1 cellular context compared by ENCODE assay signal in the genomic region with DNA sequence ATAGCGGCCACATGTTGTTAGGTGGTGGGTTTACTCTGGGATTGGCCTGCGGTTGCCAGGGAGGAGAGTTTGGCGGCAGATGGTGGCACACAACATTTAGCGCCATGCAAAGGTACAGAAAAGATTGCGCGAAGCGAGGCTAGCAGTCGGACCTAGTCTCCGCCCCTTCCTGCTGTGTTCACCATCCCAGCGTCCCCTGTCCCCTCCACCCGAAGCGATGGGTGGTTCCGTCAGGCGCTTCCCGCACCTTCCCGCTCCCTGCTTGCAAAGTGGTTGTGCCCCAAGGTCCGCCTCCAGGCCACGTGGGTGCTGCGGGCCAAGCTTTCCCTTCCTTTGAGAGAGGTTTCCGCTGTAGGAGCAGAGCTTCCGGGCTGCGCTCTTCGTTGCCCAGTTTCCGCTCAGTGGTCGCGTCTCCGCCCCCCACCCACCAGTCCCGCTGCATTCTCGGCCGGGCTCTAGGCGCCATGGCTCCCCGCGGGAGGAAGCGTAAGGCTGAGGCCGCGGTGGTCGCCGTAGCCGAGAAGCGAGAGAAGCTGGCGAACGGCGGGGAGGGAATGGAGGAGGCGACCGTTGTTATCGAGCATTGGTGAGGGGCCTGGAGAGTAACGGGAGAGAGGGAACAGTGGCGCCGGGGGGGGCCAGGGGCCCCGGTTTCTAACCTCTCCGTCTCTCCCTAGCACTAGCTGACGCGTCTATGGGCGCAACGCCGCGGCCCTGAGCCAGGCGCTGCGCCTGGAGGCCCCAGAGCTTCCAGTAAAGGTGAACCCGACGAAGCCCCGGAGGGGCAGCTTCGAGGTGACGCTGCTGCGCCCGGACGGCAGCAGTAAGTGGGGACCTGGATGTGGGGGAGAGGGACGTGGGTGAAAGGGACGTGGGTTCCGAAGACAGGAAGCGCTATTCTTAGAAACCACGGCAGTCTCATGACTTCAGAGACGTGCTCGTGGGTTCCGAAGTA.
TF ChIP-seq lines count a peak whose summit lies in the region.

A gene with protein sequence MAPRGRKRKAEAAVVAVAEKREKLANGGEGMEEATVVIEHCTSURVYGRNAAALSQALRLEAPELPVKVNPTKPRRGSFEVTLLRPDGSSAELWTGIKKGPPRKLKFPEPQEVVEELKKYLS (plus strand): TSS at position 360 of the 955 bp plus-strand sequence. CDS start 105 bp downstream, at position 465.

TF ChIP-seq in HEK293, 187 proteins besides CTCF, POLR2A, EP300 and RAD21 (continued from another document and continues in another):
- TF ChIP-seq PRDM2 (tag by site-specific recombination; IDR thresholded peaks at IDR 0.05; ENCODE audit: borderline replicate concordance) (no peak), ZNF629 (tag by site-specific recombination; IDR thresholded peaks at IDR 0.05) (peak; percentile 85), REPIN1 (tag by site-specific recombination; IDR thresholded peaks at IDR 0.05; ENCODE audit: low read depth) (peak; percentile 91; the same call in 1 of the 2 replicates), ZNF549 (tag by site-specific recombination; IDR thresholded peaks at IDR 0.05) (no peak), ZNF132 (tag by site-specific recombination; IDR thresholded peaks at IDR 0.05; ENCODE audit: borderline replicate concordance) (no peak), ZNF514 (tag by site-specific recombination; IDR thresholded peaks at IDR 0.05) (no peak), ZNF600 (tag by site-specific recombination; IDR thresholded peaks at IDR 0.05) (peak; percentile 88), ZNF596 (tag by site-specific recombination; IDR thresholded peaks at IDR 0.05) (no peak), ZFHX2 (tag by site-specific recombination; conservative IDR thresholded peaks at IDR 0.05) (peak; percentile 85), ZNF2 (tag by site-specific recombination; IDR thresholded peaks at IDR 0.05) (peak; percentile 96), KLF10 (tag by site-specific recombination; IDR thresholded peaks at IDR 0.05) (no peak; the same call in 1 of the 2 replicates), ZBTB6 (tag by site-specific recombination; IDR thresholded peaks at IDR 0.05) (no peak), ZNF239 (tag by site-specific recombination; IDR thresholded peaks at IDR 0.05) (no peak; the same call in 1 of the 2 replicates), ZNF658 (tag by site-specific recombination; IDR thresholded peaks at IDR 0.05) (no peak), ZNF426 (tag by site-specific recombination; IDR thresholded peaks at IDR 0.05) (no peak), ZNF155 (tag by site-specific recombination; IDR thresholded peaks at IDR 0.05) (no peak), ZNF707 (tag by site-specific recombination; IDR thresholded peaks at IDR 0.05) (no peak), ZBTB21 (tag by site-specific recombination; IDR thresholded peaks at IDR 0.05) (no peak), GLIS1 (tag by site-specific recombination; IDR thresholded peaks at IDR 0.05) (peak; percentile 36), ZNF335 (tag by site-specific recombination; conservative IDR thresholded peaks at IDR 0.05) (peak; percentile 69), ZNF747 (tag by site-specific recombination; IDR thresholded peaks at IDR 0.05) (no peak), PRDM6 (tag by site-specific recombination; IDR thresholded peaks at IDR 0.05) (no peak), ZFP41 (tag by site-specific recombination; IDR thresholded peaks at IDR 0.05; ENCODE audit: borderline replicate concordance) (no peak), SP7 (tag by site-specific recombination; IDR thresholded peaks at IDR 0.05) (peak; percentile 94), EGR2 (tag by site-specific recombination; IDR thresholded peaks at IDR 0.05; ENCODE audit: low read depth) (peak; percentile 80), ZNF23 (tag by site-specific recombination; IDR thresholded peaks at IDR 0.05; ENCODE audit: borderline replicate concordance) (no peak), OSR2 (tag by site-specific recombination; IDR thresholded peaks at IDR 0.05) (0 out of 2 replicates have a peak, but pooled peaks have one; percentile 46), ZNF146 (tag by site-specific recombination; IDR thresholded peaks at IDR 0.05) (no peak; the same call in 1 of the 2 replicates), ZNF521 (tag by site-specific recombination; IDR thresholded peaks at IDR 0.05) (no peak), ZBTB10 (tag by site-specific recombination; IDR thresholded peaks at IDR 0.05) (0 out of 2 replicates have a peak, but pooled peaks have one; percentile 72), ZIC2 (tag by site-specific recombination; IDR thresholded peaks at IDR 0.05) (no peak; the same call in 1 of the 2 replicates), OVOL3 (tag by site-specific recombination; IDR thresholded peaks at IDR 0.05) (peak; percentile 42; the same call in 1 of the 2 replicates), GFI1B (tag by site-specific recombination; IDR thresholded peaks at IDR 0.05) (no peak), MYNN (tag by site-specific recombination; IDR thresholded peaks at IDR 0.05; ENCODE audit: borderline replicate concordance) (0 out of 2 replicates have a peak, but pooled peaks have one; percentile 27), SALL2 (tag by site-specific recombination; IDR thresholded peaks at IDR 0.05; ENCODE audit: borderline replicate concordance) (no peak)
- TF ChIP-seq, protein P1, sequence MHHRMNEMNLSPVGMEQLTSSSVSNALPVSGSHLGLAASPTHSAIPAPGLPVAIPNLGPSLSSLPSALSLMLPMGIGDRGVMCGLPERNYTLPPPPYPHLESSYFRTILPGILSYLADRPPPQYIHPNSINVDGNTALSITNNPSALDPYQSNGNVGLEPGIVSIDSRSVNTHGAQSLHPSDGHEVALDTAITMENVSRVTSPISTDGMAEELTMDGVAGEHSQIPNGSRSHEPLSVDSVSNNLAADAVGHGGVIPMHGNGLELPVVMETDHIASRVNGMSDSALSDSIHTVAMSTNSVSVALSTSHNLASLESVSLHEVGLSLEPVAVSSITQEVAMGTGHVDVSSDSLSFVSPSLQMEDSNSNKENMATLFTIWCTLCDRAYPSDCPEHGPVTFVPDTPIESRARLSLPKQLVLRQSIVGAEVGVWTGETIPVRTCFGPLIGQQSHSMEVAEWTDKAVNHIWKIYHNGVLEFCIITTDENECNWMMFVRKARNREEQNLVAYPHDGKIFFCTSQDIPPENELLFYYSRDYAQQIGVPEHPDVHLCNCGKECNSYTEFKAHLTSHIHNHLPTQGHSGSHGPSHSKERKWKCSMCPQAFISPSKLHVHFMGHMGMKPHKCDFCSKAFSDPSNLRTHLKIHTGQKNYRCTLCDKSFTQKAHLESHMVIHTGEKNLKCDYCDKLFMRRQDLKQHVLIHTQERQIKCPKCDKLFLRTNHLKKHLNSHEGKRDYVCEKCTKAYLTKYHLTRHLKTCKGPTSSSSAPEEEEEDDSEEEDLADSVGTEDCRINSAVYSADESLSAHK (tag by site-specific recombination; IDR thresholded peaks at IDR 0.05), result peak; percentile 47; the same call in 1 of the 2 replicates
- TF ChIP-seq, protein P2, sequence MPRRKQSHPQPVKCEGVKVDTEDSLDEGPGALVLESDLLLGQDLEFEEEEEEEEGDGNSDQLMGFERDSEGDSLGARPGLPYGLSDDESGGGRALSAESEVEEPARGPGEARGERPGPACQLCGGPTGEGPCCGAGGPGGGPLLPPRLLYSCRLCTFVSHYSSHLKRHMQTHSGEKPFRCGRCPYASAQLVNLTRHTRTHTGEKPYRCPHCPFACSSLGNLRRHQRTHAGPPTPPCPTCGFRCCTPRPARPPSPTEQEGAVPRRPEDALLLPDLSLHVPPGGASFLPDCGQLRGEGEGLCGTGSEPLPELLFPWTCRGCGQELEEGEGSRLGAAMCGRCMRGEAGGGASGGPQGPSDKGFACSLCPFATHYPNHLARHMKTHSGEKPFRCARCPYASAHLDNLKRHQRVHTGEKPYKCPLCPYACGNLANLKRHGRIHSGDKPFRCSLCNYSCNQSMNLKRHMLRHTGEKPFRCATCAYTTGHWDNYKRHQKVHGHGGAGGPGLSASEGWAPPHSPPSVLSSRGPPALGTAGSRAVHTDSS (tag by site-specific recombination; IDR thresholded peaks at IDR 0.05), result 0 out of 2 replicates have a peak, but pooled peaks have one; percentile 10
- TF ChIP-seq, protein P3, sequence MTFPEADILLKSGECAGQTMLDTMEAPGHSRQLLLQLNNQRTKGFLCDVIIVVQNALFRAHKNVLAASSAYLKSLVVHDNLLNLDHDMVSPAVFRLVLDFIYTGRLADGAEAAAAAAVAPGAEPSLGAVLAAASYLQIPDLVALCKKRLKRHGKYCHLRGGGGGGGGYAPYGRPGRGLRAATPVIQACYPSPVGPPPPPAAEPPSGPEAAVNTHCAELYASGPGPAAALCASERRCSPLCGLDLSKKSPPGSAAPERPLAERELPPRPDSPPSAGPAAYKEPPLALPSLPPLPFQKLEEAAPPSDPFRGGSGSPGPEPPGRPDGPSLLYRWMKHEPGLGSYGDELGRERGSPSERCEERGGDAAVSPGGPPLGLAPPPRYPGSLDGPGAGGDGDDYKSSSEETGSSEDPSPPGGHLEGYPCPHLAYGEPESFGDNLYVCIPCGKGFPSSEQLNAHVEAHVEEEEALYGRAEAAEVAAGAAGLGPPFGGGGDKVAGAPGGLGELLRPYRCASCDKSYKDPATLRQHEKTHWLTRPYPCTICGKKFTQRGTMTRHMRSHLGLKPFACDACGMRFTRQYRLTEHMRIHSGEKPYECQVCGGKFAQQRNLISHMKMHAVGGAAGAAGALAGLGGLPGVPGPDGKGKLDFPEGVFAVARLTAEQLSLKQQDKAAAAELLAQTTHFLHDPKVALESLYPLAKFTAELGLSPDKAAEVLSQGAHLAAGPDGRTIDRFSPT (tag by site-specific recombination; IDR thresholded peaks at IDR 0.05), result peak; percentile 59
